18 cellular contexts compared by ENCODE assay signal in the genomic region with DNA sequence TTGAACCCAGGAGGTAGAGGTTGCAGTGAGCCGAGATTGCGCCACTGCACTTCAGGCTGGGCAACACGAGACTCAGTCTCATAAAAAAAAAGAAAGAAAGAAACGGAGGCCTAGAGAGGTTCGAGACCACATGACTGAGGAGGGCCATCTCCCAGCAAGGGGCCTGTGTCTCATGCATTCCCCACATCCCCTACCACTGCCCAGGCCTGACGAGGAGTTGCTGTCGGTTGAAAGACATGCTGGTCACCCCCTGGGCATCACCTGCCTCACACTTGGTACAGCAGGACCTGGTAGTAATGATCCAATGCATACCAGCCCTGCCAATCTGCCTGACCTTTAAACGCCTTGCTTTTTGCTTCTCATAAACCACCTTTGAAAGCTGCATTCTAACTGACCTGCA.
DNase-seq lines count a peak whose midpoint lies in the region; ATAC-seq and TF ChIP-seq lines count a peak whose summit lies in the region.
"Had no signal": no experiment of that assay in that cellular context is flagged by ENCODE, and none has a peak within 500 bp of the region (broad histone marks: within the 10 kb centered on the region; RNA-seq: fewer than 3 reads in every experiment).

No MANE protein-coding gene starts in this region.

- no peak overlapping the region for H3K27ac Mint-ChIP-seq in CD8-positive, alpha-beta T cell
- H3K27ac Mint-ChIP-seq: CD14-positive monocyte had no signal

- H3K27me3 ChIP-seq in cardiac muscle cell (no peaks in the 10 kb centered on the region), spleen (replicated peaks in 1 of 7) (no peaks in the 10 kb centered on the region)
- no peaks in the 10 kb centered on the region for H3K27me3 ChIP-seq in CD8-positive, alpha-beta T cell (ENCODE audit: insufficient read depth, low read length)
- H3K27me3 ChIP-seq: BLaER1 had no signal

- 85 to 95% (median 91%) methylated on average over 8 of the region's 8 CpGs for WGBS in spleen, 5 donors

- no peaks in the 10 kb centered on the region for H3K36me3 Mint-ChIP-seq in CD8-positive, alpha-beta T cell
- H3K36me3 Mint-ChIP-seq: CD14-positive monocyte; CD8-positive, alpha-beta memory T cell had no signal

- H3K27ac ChIP-seq in cardiac muscle cell, result peak overlapping the region; percentile 57
- H3K27ac ChIP-seq in spleen, result no peak overlapping the region
- H3K27ac ChIP-seq in CD8-positive, alpha-beta T cell (ENCODE audit: low read depth, low read length), result no peak overlapping the region
- H3K27ac ChIP-seq: BLaER1 had no signal

- no peak overlapping the region for H3K4me3 Mint-ChIP-seq in CD8-positive, alpha-beta T cell
- H3K4me3 Mint-ChIP-seq: CD14-positive monocyte, H9 had no signal

- H3K9me3 ChIP-seq in cardiac muscle cell (ENCODE audit: low read depth), result no peaks in the 10 kb centered on the region
- no peaks in the 10 kb centered on the region for H3K9me3 ChIP-seq in spleen
- no peaks in the 10 kb centered on the region for H3K9me3 ChIP-seq in CD8-positive, alpha-beta T cell (ENCODE audit: low read length)
- H3K9me3 ChIP-seq: BLaER1 had no signal

- H3K4me1 ChIP-seq in cardiac muscle cell (ENCODE audit: low read depth) (peaks cover 51% of the 10 kb centered on the region), spleen (peaks cover 0 to 26% (median 12%) of the 10 kb centered on the region in 6 donors)
- peaks cover 9% of the 10 kb centered on the region for H3K4me1 ChIP-seq in CD8-positive, alpha-beta T cell (ENCODE audit: insufficient read depth, low read length)

- no peaks in the 10 kb centered on the region for H3K36me3 ChIP-seq in cardiac muscle cell
- peaks cover 0 to 33% (median 3%) of the 10 kb centered on the region in 6 donors for H3K36me3 ChIP-seq in spleen
- H3K36me3 ChIP-seq in CD8-positive, alpha-beta T cell (ENCODE audit: insufficient read depth, low read length), result no peaks in the 10 kb centered on the region

- H3K9me3 Mint-ChIP-seq in CD8-positive, alpha-beta T cell, result no peaks in the 10 kb centered on the region
- H3K9me3 Mint-ChIP-seq: CD14-positive monocyte; CD8-positive, alpha-beta memory T cell; H9 had no signal

- H3K4me3 ChIP-seq in cardiac muscle cell (no peak overlapping the region), spleen (no peak overlapping the region)
- H3K4me3 ChIP-seq in CD8-positive, alpha-beta T cell (ENCODE audit: low read depth, low read length), result no peak overlapping the region
- H3K4me3 ChIP-seq: BLaER1, GM12878 had no signal

- TF ChIP-seq POLR2A in spleen (IDR thresholded peaks at IDR 0.05), result no peak

- DNase-seq in cardiac muscle cell (ENCODE audit: low read depth in 1 of 2, low spot score in 1 of 2) (no peak), left ventricle myocardium superior (no peak), islet precursor cell (peak; percentile 41), spleen (peak; percentile 57), NCI-H748 treated with DMSO at 0.1 percent for 48 hours (lab: John Stamatoyannopoulos, UW) (no peak), UCSD-AML1 (lab: John Stamatoyannopoulos, UW; ENCODE audit: unreplicated experiment) (no peak)
- no peak for DNase-seq in CD8-positive, alpha-beta T cell
- DNase-seq: 8988T; CD8-positive, alpha-beta memory T cell; COR-L47; DMS 273 treated with DMSO at 0.1 percent for 48 hours; DMS53; DND-41; EL; H9 had no signal

- POLR2A ChIA-PET in CD8-positive, alpha-beta T cell (lab: Charles Lee), result no interaction called here

- no peaks in the 10 kb centered on the region for H3K27me3 Mint-ChIP-seq in CD8-positive, alpha-beta T cell (ENCODE audit: low read depth)
- H3K27me3 Mint-ChIP-seq: CD8-positive, alpha-beta memory T cell had no signal

- peaks cover 18% of the 10 kb centered on the region for H3K4me1 Mint-ChIP-seq in CD8-positive, alpha-beta T cell (ENCODE audit: low read depth)

- CTCF ChIA-PET in CD8-positive, alpha-beta T cell (lab: Charles Lee), result interaction anchor here (5.7 kb wide), 1 partner anchor 123 kb away, joined by 53 read pairs; no protein-coding TSS in a partner anchor

- TF ChIP-seq CTCF in cardiac muscle cell (IDR thresholded peaks at IDR 0.05; ENCODE audit: low read depth, low read length) (no peak), spleen (IDR thresholded peaks at IDR 0.05 in 8 of 11, conservative IDR thresholded peaks at IDR 0.05 in 3 of 11) (no peak)
- TF ChIP-seq CTCF in CD8-positive, alpha-beta T cell (IDR thresholded peaks at IDR 0.05), result no peak

- no peak for ATAC-seq in left ventricle myocardium superior
- ATAC-seq in CD8-positive, alpha-beta T cell, result no peak
- ATAC-seq: GM12878 had no signal

- intact Hi-C loops in left ventricle myocardium superior (cut with micrococcal nuclease), result no loop called here
- intact Hi-C loops in spleen (cut with DNase I; ENCODE audit: low total_unique reads), result no loop called here
- intact Hi-C loops in CD8-positive, alpha-beta T cell (cut with DNase I, micrococcal nuclease), result loop anchor here in 1 of 2 experiments (10.0 kb wide), 1 partner anchor 184 kb away; a partner anchor contains a TSS

Comparison
In these comparisons a context has a peak if more than half of its experiments do, and no peak if none do; other contexts are left out.
1. DNase-seq: peak in islet precursor cell (single experiment) and spleen (single experiment); none in cardiac muscle cell (0 of 2), left ventricle myocardium superior (single experiment), NCI-H748 treated with DMSO at 0.1 percent for 48 hours (single experiment), UCSD-AML1 (single experiment) and CD8-positive, alpha-beta T cell (0 of 7).